ENCODE assay signal across 1 cellular context in genomic region chr6:41967312-41968287, GRCh38.
TF ChIP-seq lines count a peak whose summit lies in the region.

No MANE protein-coding gene starts in this region.

TF ChIP-seq in K562, 482 proteins besides CTCF, POLR2A, EP300 and RAD21 (continued from another document and continues in another):
- peak in 1 of 2 experiments; percentile 47; a peak in 1 of 4 replicates for TF ChIP-seq ZNF318 (IDR thresholded peaks at IDR 0.05; ENCODE audit: borderline replicate concordance in 1 of 2, low read depth in 1 of 2)
- TF ChIP-seq NR2F6 (CRISPR knock-in tag; IDR thresholded peaks at IDR 0.05) = no peak
- no peak for TF ChIP-seq KLF13 (tag; IDR thresholded peaks at IDR 0.05; ENCODE audit: borderline replicate concordance, low read depth)
- 0 out of 2 replicates have a peak, but pooled peaks have one; percentile 13 for TF ChIP-seq ARID3A (IDR thresholded peaks at IDR 0.05; ENCODE audit: borderline replicate concordance, low read depth, low read length)
- TF ChIP-seq, protein P1, sequence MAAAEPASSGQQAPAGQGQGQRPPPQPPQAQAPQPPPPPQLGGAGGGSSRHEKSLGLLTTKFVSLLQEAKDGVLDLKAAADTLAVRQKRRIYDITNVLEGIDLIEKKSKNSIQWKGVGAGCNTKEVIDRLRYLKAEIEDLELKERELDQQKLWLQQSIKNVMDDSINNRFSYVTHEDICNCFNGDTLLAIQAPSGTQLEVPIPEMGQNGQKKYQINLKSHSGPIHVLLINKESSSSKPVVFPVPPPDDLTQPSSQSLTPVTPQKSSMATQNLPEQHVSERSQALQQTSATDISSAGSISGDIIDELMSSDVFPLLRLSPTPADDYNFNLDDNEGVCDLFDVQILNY (CRISPR knock-in tag; IDR thresholded peaks at IDR 0.05) = no peak
- TF ChIP-seq RBM15 (IDR thresholded peaks at IDR 0.05; ENCODE audit: insufficient read depth, low read length) = no peak
- peak; percentile 68 for TF ChIP-seq SMARCA4 (IDR thresholded peaks at IDR 0.05)
- TF ChIP-seq ZNF699 (CRISPR knock-in tag; IDR thresholded peaks at IDR 0.05; ENCODE audit: insufficient replicate concordance) = no peak
- no peak for TF ChIP-seq POLR2AphosphoS5 (IDR thresholded peaks at IDR 0.05; ENCODE audit: control insufficient read depth, insufficient read depth, low read depth, low read length)
- TF ChIP-seq ZNF253 (CRISPR knock-in tag; conservative IDR thresholded peaks at IDR 0.05) = no peak
- peak; percentile 62; the same call in 1 of the 2 replicates for TF ChIP-seq GATAD2A (IDR thresholded peaks at IDR 0.05)
- no peak for TF ChIP-seq PML (IDR thresholded peaks at IDR 0.05; ENCODE audit: low read length)
- peak; percentile 50 to 67; a peak in 3 of 4 replicates for TF ChIP-seq KDM1A (IDR thresholded peaks at IDR 0.05)
- TF ChIP-seq SMAD2 (IDR thresholded peaks at IDR 0.05; ENCODE audit: low read depth, low read length) = no peak
- no peak for TF ChIP-seq WHSC1 (IDR thresholded peaks at IDR 0.05; ENCODE audit: low read length)
- TF ChIP-seq ZNF239 (CRISPR knock-in tag; IDR thresholded peaks at IDR 0.05) = no peak
- TF ChIP-seq PCBP2 (IDR thresholded peaks at IDR 0.05; ENCODE audit: low read depth, low read length, poor library complexity, severe bottlenecking) = no peak
- TF ChIP-seq, protein P2, sequence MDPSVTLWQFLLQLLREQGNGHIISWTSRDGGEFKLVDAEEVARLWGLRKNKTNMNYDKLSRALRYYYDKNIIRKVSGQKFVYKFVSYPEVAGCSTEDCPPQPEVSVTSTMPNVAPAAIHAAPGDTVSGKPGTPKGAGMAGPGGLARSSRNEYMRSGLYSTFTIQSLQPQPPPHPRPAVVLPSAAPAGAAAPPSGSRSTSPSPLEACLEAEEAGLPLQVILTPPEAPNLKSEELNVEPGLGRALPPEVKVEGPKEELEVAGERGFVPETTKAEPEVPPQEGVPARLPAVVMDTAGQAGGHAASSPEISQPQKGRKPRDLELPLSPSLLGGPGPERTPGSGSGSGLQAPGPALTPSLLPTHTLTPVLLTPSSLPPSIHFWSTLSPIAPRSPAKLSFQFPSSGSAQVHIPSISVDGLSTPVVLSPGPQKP (CRISPR knock-in tag; IDR thresholded peaks at IDR 0.05) = no peak
- no peak for TF ChIP-seq NR2C2 (CRISPR knock-in tag; IDR thresholded peaks at IDR 0.05)
- peak; percentile 71 for TF ChIP-seq NR2C2 (tag; IDR thresholded peaks at IDR 0.05)
- TF ChIP-seq SP1 (CRISPR knock-in tag; IDR thresholded peaks at IDR 0.05) = no peak
- TF ChIP-seq RBM39 (optimal IDR thresholded peaks at IDR 0.05; ENCODE audit: low read depth, low read length) = no peak
- no peak for TF ChIP-seq XRCC4 (IDR thresholded peaks at IDR 0.05; ENCODE audit: extremely low read depth, insufficient read depth, insufficient read length)
- TF ChIP-seq ZFP36 (IDR thresholded peaks at IDR 0.05; ENCODE audit: low read depth, low read length, partially characterized antibody) = no peak
- TF ChIP-seq ZNF586 (CRISPR knock-in tag; conservative IDR thresholded peaks at IDR 0.05) = no peak
- no peak for TF ChIP-seq PHTF2 (CRISPR knock-in tag; IDR thresholded peaks at IDR 0.05)
- no peak for TF ChIP-seq ARID4B (CRISPR knock-in tag; IDR thresholded peaks at IDR 0.05)
- TF ChIP-seq ZNF174 (CRISPR knock-in tag; IDR thresholded peaks at IDR 0.05) = no peak
- peak; percentile 51 for TF ChIP-seq L3MBTL2 (IDR thresholded peaks at IDR 0.05)
- TF ChIP-seq, protein P3, sequence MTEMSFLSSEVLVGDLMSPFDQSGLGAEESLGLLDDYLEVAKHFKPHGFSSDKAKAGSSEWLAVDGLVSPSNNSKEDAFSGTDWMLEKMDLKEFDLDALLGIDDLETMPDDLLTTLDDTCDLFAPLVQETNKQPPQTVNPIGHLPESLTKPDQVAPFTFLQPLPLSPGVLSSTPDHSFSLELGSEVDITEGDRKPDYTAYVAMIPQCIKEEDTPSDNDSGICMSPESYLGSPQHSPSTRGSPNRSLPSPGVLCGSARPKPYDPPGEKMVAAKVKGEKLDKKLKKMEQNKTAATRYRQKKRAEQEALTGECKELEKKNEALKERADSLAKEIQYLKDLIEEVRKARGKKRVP (CRISPR knock-in tag; IDR thresholded peaks at IDR 0.05) = peak; percentile 66; the same call in 1 of the 2 replicates
- TF ChIP-seq NBN (IDR thresholded peaks at IDR 0.05; ENCODE audit: low read depth) = 0 out of 2 replicates have a peak, but pooled peaks have one; percentile 38
- TF ChIP-seq, protein P4, sequence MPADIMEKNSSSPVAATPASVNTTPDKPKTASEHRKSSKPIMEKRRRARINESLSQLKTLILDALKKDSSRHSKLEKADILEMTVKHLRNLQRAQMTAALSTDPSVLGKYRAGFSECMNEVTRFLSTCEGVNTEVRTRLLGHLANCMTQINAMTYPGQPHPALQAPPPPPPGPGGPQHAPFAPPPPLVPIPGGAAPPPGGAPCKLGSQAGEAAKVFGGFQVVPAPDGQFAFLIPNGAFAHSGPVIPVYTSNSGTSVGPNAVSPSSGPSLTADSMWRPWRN (IDR thresholded peaks at IDR 0.05; ENCODE audit: low read depth) = no peak
- peak; percentile 43; the same call in 1 of the 2 replicates for TF ChIP-seq MAFK (IDR thresholded peaks at IDR 0.05; ENCODE audit: low read length)
- TF ChIP-seq, protein P5, sequence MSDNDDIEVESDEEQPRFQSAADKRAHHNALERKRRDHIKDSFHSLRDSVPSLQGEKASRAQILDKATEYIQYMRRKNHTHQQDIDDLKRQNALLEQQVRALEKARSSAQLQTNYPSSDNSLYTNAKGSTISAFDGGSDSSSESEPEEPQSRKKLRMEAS (CRISPR knock-in tag; IDR thresholded peaks at IDR 0.05) = no peak
- no peak; the same call in 1 of the 2 replicates for TF ChIP-seq ZNF197 (CRISPR knock-in tag; IDR thresholded peaks at IDR 0.05; ENCODE audit: low read depth)
- TF ChIP-seq ZNF347 (CRISPR knock-in tag; IDR thresholded peaks at IDR 0.05; ENCODE audit: low read depth) = no peak
- no peak for TF ChIP-seq NELFE (IDR thresholded peaks at IDR 0.05; ENCODE audit: insufficient read depth, insufficient read length)
- no peak for TF ChIP-seq POLR3A (IDR thresholded peaks at IDR 0.05; ENCODE audit: borderline replicate concordance, extremely low read depth, insufficient read depth, insufficient read length)
- peak; percentile 54 for TF ChIP-seq CHD4 (IDR thresholded peaks at IDR 0.05; ENCODE audit: insufficient read depth, insufficient replicate concordance, low read depth, low read length, poor library complexity, severe bottlenecking)
- no peak for TF ChIP-seq SAP30 (IDR thresholded peaks at IDR 0.05; ENCODE audit: borderline replicate concordance, insufficient read depth, low read depth, low read length, poor library complexity, severe bottlenecking)
- 0 out of 2 replicates have a peak, but pooled peaks have one; percentile 5 for TF ChIP-seq GATAD2B (IDR thresholded peaks at IDR 0.05; ENCODE audit: borderline replicate concordance)
- no peak; the same call in 1 of the 2 replicates for TF ChIP-seq BHLHE40 (IDR thresholded peaks at IDR 0.05; ENCODE audit: low read length)
- TF ChIP-seq GTF2F1 (IDR thresholded peaks at IDR 0.05; ENCODE audit: low read depth, low read length) = no peak
- TF ChIP-seq TBL1XR1 (IDR thresholded peaks at IDR 0.05; ENCODE audit: low read length in 2 of 2) = no peak
- TF ChIP-seq NCOA6 (IDR thresholded peaks at IDR 0.05) = no peak
- peak; percentile 59 for TF ChIP-seq ASH1L (IDR thresholded peaks at IDR 0.05; ENCODE audit: borderline replicate concordance, low read depth, partially characterized antibody)
- TF ChIP-seq SP2 (IDR thresholded peaks at IDR 0.05; ENCODE audit: extremely low read depth, low read depth, low read length, poor library complexity, severe bottlenecking) = no peak
- no peak for TF ChIP-seq PRMT5 (CRISPR knock-in tag; IDR thresholded peaks at IDR 0.05)
- TF ChIP-seq HMG20B (CRISPR knock-in tag; IDR thresholded peaks at IDR 0.05) = no peak
- TF ChIP-seq ARHGAP35 (IDR thresholded peaks at IDR 0.05; ENCODE audit: partially characterized antibody) = no peak
- TF ChIP-seq ETV1 (tag; conservative IDR thresholded peaks at IDR 0.05; ENCODE audit: low read depth) = peak; percentile 90
- peak; percentile 78 for TF ChIP-seq BACH1 (tag; IDR thresholded peaks at IDR 0.05)
- no peak for TF ChIP-seq RFX1 (IDR thresholded peaks at IDR 0.05)
